ENCODE assay signal across 2 cellular contexts in the genomic region with DNA sequence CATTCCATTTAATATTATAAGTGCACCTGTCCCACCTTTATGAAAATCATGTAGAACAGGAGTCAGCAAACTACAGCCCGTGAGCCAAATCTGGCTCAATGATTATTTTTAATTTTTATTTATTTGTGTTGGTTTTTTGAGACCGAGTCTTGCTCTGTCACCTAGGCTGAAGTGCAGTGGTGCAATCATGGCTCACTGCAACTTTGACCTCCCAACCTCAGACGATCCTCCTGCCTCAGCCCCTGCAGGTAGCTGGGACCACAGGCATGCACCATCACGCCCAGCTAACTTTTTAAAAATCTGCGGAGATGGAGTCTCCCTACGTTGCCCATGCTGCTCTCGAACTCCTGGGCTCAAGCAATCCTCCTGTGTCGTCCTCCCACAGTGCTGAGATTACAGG.
A peak's percentile ranks its signal among the peaks of the same experiment; 100 is the strongest.
TF ChIP-seq lines count a peak whose summit lies in the region.

No MANE protein-coding gene starts in this region.

TF ChIP-seq in GM23338, 12 proteins besides CTCF, POLR2A, EP300 and RAD21:
- no peak for TF ChIP-seq EZH2phosphoT487 (IDR thresholded peaks at IDR 0.05; ENCODE audit: unreplicated experiment)
- no peak for TF ChIP-seq CREB1 (CRISPR knock-in tag; IDR thresholded peaks at IDR 0.05; ENCODE audit: low read depth)
- no peak for TF ChIP-seq POLR2AphosphoS5 (IDR thresholded peaks at IDR 0.05; ENCODE audit: low read depth)
- no peak for TF ChIP-seq ZNF114 (CRISPR knock-in tag; IDR thresholded peaks at IDR 0.05)
- no peak for TF ChIP-seq STAT1 (IDR thresholded peaks at IDR 0.05; ENCODE audit: unreplicated experiment)
- TF ChIP-seq, protein P1, sequence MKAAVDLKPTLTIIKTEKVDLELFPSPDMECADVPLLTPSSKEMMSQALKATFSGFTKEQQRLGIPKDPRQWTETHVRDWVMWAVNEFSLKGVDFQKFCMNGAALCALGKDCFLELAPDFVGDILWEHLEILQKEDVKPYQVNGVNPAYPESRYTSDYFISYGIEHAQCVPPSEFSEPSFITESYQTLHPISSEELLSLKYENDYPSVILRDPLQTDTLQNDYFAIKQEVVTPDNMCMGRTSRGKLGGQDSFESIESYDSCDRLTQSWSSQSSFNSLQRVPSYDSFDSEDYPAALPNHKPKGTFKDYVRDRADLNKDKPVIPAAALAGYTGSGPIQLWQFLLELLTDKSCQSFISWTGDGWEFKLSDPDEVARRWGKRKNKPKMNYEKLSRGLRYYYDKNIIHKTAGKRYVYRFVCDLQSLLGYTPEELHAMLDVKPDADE (IDR thresholded peaks at IDR 0.05) = no peak
- TF ChIP-seq EZH2 (IDR thresholded peaks at IDR 0.05; ENCODE audit: low read depth, unreplicated experiment) = no peak

TF ChIP-seq in HepG2, 621 proteins besides CTCF, POLR2A, EP300 and RAD21 (continues in another document):
- TF ChIP-seq TEAD2 (CRISPR knock-in tag; IDR thresholded peaks at IDR 0.05) = no peak
- TF ChIP-seq, protein P2, sequence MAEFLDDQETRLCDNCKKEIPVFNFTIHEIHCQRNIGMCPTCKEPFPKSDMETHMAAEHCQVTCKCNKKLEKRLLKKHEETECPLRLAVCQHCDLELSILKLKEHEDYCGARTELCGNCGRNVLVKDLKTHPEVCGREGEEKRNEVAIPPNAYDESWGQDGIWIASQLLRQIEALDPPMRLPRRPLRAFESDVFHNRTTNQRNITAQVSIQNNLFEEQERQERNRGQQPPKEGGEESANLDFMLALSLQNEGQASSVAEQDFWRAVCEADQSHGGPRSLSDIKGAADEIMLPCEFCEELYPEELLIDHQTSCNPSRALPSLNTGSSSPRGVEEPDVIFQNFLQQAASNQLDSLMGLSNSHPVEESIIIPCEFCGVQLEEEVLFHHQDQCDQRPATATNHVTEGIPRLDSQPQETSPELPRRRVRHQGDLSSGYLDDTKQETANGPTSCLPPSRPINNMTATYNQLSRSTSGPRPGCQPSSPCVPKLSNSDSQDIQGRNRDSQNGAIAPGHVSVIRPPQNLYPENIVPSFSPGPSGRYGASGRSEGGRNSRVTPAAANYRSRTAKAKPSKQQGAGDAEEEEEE (CRISPR knock-in tag; IDR thresholded peaks at IDR 0.05; ENCODE audit: borderline replicate concordance) = no peak
- 0 out of 2 replicates have a peak, but pooled peaks have one; percentile 33 for TF ChIP-seq CEBPG (CRISPR knock-in tag; IDR thresholded peaks at IDR 0.05)
- no peak for TF ChIP-seq ZNF274 (CRISPR knock-in tag; IDR thresholded peaks at IDR 0.05)
- TF ChIP-seq HMG20A (CRISPR knock-in tag; IDR thresholded peaks at IDR 0.05; ENCODE audit: borderline replicate concordance) = no peak
- TF ChIP-seq ZIK1 (CRISPR knock-in tag; IDR thresholded peaks at IDR 0.05; ENCODE audit: borderline replicate concordance, low read depth) = no peak
- TF ChIP-seq, protein P3, sequence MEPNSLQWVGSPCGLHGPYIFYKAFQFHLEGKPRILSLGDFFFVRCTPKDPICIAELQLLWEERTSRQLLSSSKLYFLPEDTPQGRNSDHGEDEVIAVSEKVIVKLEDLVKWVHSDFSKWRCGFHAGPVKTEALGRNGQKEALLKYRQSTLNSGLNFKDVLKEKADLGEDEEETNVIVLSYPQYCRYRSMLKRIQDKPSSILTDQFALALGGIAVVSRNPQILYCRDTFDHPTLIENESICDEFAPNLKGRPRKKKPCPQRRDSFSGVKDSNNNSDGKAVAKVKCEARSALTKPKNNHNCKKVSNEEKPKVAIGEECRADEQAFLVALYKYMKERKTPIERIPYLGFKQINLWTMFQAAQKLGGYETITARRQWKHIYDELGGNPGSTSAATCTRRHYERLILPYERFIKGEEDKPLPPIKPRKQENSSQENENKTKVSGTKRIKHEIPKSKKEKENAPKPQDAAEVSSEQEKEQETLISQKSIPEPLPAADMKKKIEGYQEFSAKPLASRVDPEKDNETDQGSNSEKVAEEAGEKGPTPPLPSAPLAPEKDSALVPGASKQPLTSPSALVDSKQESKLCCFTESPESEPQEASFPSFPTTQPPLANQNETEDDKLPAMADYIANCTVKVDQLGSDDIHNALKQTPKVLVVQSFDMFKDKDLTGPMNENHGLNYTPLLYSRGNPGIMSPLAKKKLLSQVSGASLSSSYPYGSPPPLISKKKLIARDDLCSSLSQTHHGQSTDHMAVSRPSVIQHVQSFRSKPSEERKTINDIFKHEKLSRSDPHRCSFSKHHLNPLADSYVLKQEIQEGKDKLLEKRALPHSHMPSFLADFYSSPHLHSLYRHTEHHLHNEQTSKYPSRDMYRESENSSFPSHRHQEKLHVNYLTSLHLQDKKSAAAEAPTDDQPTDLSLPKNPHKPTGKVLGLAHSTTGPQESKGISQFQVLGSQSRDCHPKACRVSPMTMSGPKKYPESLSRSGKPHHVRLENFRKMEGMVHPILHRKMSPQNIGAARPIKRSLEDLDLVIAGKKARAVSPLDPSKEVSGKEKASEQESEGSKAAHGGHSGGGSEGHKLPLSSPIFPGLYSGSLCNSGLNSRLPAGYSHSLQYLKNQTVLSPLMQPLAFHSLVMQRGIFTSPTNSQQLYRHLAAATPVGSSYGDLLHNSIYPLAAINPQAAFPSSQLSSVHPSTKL (CRISPR knock-in tag; IDR thresholded peaks at IDR 0.05) = no peak
- TF ChIP-seq SMARCE1 (IDR thresholded peaks at IDR 0.05; ENCODE audit: borderline replicate concordance) = no peak
- TF ChIP-seq HOXA5 (CRISPR knock-in tag; IDR thresholded peaks at IDR 0.05) = no peak
- TF ChIP-seq HDAC6 (IDR thresholded peaks at IDR 0.05; ENCODE audit: low read depth, low read length) = no peak
- TF ChIP-seq, protein P4, sequence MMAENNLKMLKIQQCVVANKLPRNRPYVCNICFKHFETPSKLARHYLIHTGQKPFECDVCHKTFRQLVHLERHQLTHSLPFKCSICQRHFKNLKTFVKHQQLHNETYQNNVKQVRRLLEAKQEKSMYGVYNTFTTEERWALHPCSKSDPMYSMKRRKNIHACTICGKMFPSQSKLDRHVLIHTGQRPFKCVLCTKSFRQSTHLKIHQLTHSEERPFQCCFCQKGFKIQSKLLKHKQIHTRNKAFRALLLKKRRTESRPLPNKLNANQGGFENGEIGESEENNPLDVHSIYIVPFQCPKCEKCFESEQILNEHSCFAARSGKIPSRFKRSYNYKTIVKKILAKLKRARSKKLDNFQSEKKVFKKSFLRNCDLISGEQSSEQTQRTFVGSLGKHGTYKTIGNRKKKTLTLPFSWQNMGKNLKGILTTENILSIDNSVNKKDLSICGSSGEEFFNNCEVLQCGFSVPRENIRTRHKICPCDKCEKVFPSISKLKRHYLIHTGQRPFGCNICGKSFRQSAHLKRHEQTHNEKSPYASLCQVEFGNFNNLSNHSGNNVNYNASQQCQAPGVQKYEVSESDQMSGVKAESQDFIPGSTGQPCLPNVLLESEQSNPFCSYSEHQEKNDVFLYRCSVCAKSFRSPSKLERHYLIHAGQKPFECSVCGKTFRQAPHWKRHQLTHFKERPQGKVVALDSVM (CRISPR knock-in tag; IDR thresholded peaks at IDR 0.05) = 0 out of 2 replicates have a peak, but pooled peaks have one; percentile 26
- TF ChIP-seq, protein P5, sequence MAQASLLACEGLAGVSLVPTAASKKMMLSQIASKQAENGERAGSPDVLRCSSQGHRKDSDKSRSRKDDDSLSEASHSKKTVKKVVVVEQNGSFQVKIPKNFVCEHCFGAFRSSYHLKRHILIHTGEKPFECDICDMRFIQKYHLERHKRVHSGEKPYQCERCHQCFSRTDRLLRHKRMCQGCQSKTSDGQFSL (CRISPR knock-in tag; IDR thresholded peaks at IDR 0.05) = no peak
- TF ChIP-seq NR2F6 (IDR thresholded peaks at IDR 0.05) = no peak
- peak; percentile 48; the same call in 1 of the 2 replicates for TF ChIP-seq NR2F6 (CRISPR knock-in tag; IDR thresholded peaks at IDR 0.05)
- TF ChIP-seq ZNF138 (CRISPR knock-in tag; IDR thresholded peaks at IDR 0.05; ENCODE audit: low read depth) = no peak
- TF ChIP-seq, protein P6, sequence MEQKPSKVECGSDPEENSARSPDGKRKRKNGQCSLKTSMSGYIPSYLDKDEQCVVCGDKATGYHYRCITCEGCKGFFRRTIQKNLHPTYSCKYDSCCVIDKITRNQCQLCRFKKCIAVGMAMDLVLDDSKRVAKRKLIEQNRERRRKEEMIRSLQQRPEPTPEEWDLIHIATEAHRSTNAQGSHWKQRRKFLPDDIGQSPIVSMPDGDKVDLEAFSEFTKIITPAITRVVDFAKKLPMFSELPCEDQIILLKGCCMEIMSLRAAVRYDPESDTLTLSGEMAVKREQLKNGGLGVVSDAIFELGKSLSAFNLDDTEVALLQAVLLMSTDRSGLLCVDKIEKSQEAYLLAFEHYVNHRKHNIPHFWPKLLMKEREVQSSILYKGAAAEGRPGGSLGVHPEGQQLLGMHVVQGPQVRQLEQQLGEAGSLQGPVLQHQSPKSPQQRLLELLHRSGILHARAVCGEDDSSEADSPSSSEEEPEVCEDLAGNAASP (CRISPR knock-in tag; IDR thresholded peaks at IDR 0.05; ENCODE audit: borderline replicate concordance) = 0 out of 2 replicates have a peak, but pooled peaks have one; percentile 8
- TF ChIP-seq HNF4A (CRISPR knock-in tag; IDR thresholded peaks at IDR 0.05) = peak; percentile 15; the same call in 1 of the 2 replicates
- TF ChIP-seq, protein P7, sequence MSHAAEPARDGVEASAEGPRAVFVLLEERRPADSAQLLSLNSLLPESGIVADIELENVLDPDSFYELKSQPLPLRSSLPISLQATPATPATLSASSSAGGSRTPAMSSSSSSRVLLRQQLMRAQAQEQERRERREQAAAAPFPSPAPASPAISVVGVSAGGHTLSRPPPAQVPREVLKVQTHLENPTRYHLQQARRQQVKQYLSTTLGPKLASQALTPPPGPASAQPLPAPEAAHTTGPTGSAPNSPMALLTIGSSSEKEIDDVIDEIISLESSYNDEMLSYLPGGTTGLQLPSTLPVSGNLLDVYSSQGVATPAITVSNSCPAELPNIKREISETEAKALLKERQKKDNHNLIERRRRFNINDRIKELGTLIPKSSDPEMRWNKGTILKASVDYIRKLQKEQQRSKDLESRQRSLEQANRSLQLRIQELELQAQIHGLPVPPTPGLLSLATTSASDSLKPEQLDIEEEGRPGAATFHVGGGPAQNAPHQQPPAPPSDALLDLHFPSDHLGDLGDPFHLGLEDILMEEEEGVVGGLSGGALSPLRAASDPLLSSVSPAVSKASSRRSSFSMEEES (CRISPR knock-in tag; IDR thresholded peaks at IDR 0.05) = no peak
- no peak for TF ChIP-seq ZSCAN30 (CRISPR knock-in tag; IDR thresholded peaks at IDR 0.05)
- peak; percentile 47; the same call in 1 of the 2 replicates for TF ChIP-seq CEBPB (IDR thresholded peaks at IDR 0.05; ENCODE audit: borderline replicate concordance, low read depth, low read length)
- no peak for TF ChIP-seq ZNF383 (CRISPR knock-in tag; IDR thresholded peaks at IDR 0.05; ENCODE audit: borderline replicate concordance)
- TF ChIP-seq, protein P8, sequence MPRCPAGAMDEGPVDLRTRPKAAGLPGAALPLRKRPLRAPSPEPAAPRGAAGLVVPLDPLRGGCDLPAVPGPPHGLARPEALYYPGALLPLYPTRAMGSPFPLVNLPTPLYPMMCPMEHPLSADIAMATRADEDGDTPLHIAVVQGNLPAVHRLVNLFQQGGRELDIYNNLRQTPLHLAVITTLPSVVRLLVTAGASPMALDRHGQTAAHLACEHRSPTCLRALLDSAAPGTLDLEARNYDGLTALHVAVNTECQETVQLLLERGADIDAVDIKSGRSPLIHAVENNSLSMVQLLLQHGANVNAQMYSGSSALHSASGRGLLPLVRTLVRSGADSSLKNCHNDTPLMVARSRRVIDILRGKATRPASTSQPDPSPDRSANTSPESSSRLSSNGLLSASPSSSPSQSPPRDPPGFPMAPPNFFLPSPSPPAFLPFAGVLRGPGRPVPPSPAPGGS (CRISPR knock-in tag; IDR thresholded peaks at IDR 0.05) = no peak
- TF ChIP-seq ERF (CRISPR knock-in tag; IDR thresholded peaks at IDR 0.05) = no peak
- TF ChIP-seq, protein P9, sequence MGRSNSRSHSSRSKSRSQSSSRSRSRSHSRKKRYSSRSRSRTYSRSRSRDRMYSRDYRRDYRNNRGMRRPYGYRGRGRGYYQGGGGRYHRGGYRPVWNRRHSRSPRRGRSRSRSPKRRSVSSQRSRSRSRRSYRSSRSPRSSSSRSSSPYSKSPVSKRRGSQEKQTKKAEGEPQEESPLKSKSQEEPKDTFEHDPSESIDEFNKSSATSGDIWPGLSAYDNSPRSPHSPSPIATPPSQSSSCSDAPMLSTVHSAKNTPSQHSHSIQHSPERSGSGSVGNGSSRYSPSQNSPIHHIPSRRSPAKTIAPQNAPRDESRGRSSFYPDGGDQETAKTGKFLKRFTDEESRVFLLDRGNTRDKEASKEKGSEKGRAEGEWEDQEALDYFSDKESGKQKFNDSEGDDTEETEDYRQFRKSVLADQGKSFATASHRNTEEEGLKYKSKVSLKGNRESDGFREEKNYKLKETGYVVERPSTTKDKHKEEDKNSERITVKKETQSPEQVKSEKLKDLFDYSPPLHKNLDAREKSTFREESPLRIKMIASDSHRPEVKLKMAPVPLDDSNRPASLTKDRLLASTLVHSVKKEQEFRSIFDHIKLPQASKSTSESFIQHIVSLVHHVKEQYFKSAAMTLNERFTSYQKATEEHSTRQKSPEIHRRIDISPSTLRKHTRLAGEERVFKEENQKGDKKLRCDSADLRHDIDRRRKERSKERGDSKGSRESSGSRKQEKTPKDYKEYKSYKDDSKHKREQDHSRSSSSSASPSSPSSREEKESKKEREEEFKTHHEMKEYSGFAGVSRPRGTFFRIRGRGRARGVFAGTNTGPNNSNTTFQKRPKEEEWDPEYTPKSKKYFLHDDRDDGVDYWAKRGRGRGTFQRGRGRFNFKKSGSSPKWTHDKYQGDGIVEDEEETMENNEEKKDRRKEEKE (IDR thresholded peaks at IDR 0.05) = no peak
- TF ChIP-seq, protein P10, sequence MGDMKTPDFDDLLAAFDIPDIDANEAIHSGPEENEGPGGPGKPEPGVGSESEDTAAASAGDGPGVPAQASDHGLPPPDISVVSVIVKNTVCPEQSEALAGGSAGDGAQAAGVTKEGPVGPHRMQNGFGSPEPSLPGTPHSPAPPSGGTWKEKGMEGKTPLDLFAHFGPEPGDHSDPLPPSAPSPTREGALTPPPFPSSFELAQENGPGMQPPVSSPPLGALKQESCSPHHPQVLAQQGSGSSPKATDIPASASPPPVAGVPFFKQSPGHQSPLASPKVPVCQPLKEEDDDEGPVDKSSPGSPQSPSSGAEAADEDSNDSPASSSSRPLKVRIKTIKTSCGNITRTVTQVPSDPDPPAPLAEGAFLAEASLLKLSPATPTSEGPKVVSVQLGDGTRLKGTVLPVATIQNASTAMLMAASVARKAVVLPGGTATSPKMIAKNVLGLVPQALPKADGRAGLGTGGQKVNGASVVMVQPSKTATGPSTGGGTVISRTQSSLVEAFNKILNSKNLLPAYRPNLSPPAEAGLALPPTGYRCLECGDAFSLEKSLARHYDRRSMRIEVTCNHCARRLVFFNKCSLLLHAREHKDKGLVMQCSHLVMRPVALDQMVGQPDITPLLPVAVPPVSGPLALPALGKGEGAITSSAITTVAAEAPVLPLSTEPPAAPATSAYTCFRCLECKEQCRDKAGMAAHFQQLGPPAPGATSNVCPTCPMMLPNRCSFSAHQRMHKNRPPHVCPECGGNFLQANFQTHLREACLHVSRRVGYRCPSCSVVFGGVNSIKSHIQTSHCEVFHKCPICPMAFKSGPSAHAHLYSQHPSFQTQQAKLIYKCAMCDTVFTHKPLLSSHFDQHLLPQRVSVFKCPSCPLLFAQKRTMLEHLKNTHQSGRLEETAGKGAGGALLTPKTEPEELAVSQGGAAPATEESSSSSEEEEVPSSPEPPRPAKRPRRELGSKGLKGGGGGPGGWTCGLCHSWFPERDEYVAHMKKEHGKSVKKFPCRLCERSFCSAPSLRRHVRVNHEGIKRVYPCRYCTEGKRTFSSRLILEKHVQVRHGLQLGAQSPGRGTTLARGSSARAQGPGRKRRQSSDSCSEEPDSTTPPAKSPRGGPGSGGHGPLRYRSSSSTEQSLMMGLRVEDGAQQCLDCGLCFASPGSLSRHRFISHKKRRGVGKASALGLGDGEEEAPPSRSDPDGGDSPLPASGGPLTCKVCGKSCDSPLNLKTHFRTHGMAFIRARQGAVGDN (CRISPR knock-in tag; IDR thresholded peaks at IDR 0.05) = 0 out of 2 replicates have a peak, but pooled peaks have one; percentile 31
- TF ChIP-seq, protein P11, sequence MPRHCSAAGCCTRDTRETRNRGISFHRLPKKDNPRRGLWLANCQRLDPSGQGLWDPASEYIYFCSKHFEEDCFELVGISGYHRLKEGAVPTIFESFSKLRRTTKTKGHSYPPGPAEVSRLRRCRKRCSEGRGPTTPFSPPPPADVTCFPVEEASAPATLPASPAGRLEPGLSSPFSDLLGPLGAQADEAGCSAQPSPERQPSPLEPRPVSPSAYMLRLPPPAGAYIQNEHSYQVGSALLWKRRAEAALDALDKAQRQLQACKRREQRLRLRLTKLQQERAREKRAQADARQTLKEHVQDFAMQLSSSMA (CRISPR knock-in tag; IDR thresholded peaks at IDR 0.05) = no peak
- TF ChIP-seq ZNF20 (CRISPR knock-in tag; IDR thresholded peaks at IDR 0.05) = no peak
